Comparison of ENCODE assay signal across 22 cellular contexts in the genomic region with DNA sequence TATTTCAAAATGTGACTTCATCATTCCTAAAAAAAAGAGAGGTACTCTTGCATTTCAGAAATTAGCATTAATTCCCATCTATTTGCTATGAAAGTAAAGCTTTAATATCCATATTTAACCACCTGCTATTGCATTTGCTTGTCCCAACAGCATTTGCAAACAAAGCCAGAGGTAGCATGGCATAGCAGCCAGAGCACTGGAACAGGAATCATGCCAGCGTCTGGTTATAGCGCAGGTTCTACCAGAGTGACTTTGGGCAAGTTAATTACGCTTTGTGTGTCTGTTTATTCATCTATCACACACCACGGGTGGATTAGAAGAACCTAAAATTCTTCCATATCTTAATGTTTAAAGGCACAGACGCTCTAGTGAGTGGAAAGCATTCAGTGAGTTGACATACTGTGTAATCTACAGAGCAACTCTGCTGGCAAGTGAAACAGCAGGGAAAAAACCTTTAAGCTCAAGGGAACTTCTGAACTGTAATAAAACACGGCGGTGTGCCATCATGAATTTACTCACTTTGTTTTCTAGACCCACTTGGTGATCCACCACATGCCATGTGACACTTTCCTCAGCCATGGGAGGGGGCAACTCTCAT.
DNase-seq lines count a peak whose midpoint lies in the region; ATAC-seq and TF ChIP-seq lines count a peak whose summit lies in the region.
"Had no signal": no experiment of that assay in that cellular context is flagged by ENCODE, and none has a peak within 500 bp of the region (broad histone marks: within the 10 kb centered on the region; RNA-seq: fewer than 3 reads in every experiment).

No MANE protein-coding gene starts in this region.

- H3K4me1 ChIP-seq in cardiac muscle cell (ENCODE audit: low read depth) (peaks cover 38% of the 10 kb centered on the region), testis (no peaks in the 10 kb centered on the region)

- no peak for TF ChIP-seq POLR2A in testis (IDR thresholded peaks at IDR 0.05)

- peaks cover 4% of the 10 kb centered on the region for H3K27me3 Mint-ChIP-seq in endothelial cell (ENCODE audit: unreplicated experiment)

- H3K27ac ChIP-seq in cardiac muscle cell (peak overlapping the region; percentile 38), testis (no peak overlapping the region), brain microvascular endothelial cell (no peak overlapping the region)

- H3K36me3 ChIP-seq in cardiac muscle cell (no peaks in the 10 kb centered on the region), testis (ENCODE audit: low read depth, missing control alignments) (no peaks in the 10 kb centered on the region), brain microvascular endothelial cell (replicated peaks) (no peaks in the 10 kb centered on the region)

- no peak overlapping the region for H3K4me3 Mint-ChIP-seq in endothelial cell (ENCODE audit: unreplicated experiment)
- H3K4me3 Mint-ChIP-seq: CD4-positive, alpha-beta memory T cell; T-helper 1 cell treated with Interleukin-12 subunit alpha and Interleukin-12 subunit beta and Interleukin-4 antibody, amounts not matched to agents 30 μg/mL and 1 μg/mL, for 36 hours had no signal

- 71 to 78% methylated on average over 7 of the region's 7 CpGs for WGBS in testis, 2 donors

- DNase-seq in cardiac muscle cell (ENCODE audit: low read depth in 1 of 2, low spot score in 1 of 2) (peak in 1 of 2 donors; percentile 35), left ventricle myocardium superior (no peak), NCI-H69 (lab: John Stamatoyannopoulos, UW) (peak; percentile 61), endothelial cell (ENCODE audit: low spot score) (no peak), testis (no peak), NCI-H2107 (lab: John Stamatoyannopoulos, UW) (no peak), brain microvascular endothelial cell (no peak)
- DNase-seq: C1 segment of cervical spinal cord; Caco-2; CD4-positive, alpha-beta memory T cell; DMS79 treated with DMSO at 0.1 percent for 48 hours; GF-D8; H7; NCI-H1105; NCI-H1436 treated with DMSO at 0.1 percent for 48 hours; NCI-H187 treated with DMSO at 0.1 percent for 48 hours; NCI-H2227 treated with DMSO at 0.1 percent for 48 hours; NCI-H510A treated with DMSO at 0.1 percent for 48 hours; NCI-H774; SK-N-SH; SW 1271 had no signal

- H3K4me3 ChIP-seq in cardiac muscle cell = no peak overlapping the region
- no peak overlapping the region for H3K4me3 ChIP-seq in testis
- no peak overlapping the region for H3K4me3 ChIP-seq in brain microvascular endothelial cell (ENCODE audit: low read depth, low read length)

- no peaks in the 10 kb centered on the region for H3K36me3 Mint-ChIP-seq in endothelial cell (ENCODE audit: low read depth, unreplicated experiment)
- H3K36me3 Mint-ChIP-seq: CD4-positive, alpha-beta memory T cell had no signal

- peaks cover 60% of the 10 kb centered on the region for H3K4me1 Mint-ChIP-seq in endothelial cell (ENCODE audit: unreplicated experiment)
- H3K4me1 Mint-ChIP-seq: CD4-positive, alpha-beta memory T cell had no signal

- TF ChIP-seq CTCF in cardiac muscle cell (IDR thresholded peaks at IDR 0.05; ENCODE audit: low read depth, low read length) (no peak), endothelial cell (IDR thresholded peaks at IDR 0.05; ENCODE audit: unreplicated experiment) (no peak), testis (IDR thresholded peaks at IDR 0.05) (no peak), brain microvascular endothelial cell (IDR thresholded peaks at IDR 0.05; ENCODE audit: low read depth, low read length, missing control alignments) (no peak)

- in situ Hi-C loops in brain microvascular endothelial cell (cut with HindIII; ENCODE audit: low pct_ligation_motif_present, low sequenced_read_pairs) = no loop called here

- no peaks in the 10 kb centered on the region for H3K27me3 ChIP-seq in cardiac muscle cell
- no peaks in the 10 kb centered on the region for H3K27me3 ChIP-seq in testis
- peaks cover 2% of the 10 kb centered on the region for H3K27me3 ChIP-seq in brain microvascular endothelial cell (replicated peaks)

- ATAC-seq in left ventricle myocardium superior = no peak

- no peaks in the 10 kb centered on the region for H3K9me3 ChIP-seq in cardiac muscle cell (ENCODE audit: low read depth)
- H3K9me3 ChIP-seq in testis = no peaks in the 10 kb centered on the region
- H3K9me3 ChIP-seq: Caco-2, SK-N-SH had no signal

- peak overlapping the region; percentile 58 for H3K27ac Mint-ChIP-seq in endothelial cell (ENCODE audit: unreplicated experiment)
- H3K27ac Mint-ChIP-seq: CD4-positive, alpha-beta memory T cell; T-helper 1 cell treated with Interleukin-12 subunit alpha and Interleukin-12 subunit beta and Interleukin-4 antibody, amounts not matched to agents 30 μg/mL and 1 μg/mL, for 36 hours had no signal

- intact Hi-C loops in left ventricle myocardium superior (cut with micrococcal nuclease) (no loop called here), testis (cut with DNase I; ENCODE audit: low total_unique reads) (no loop called here)

- no peaks in the 10 kb centered on the region for H3K9me3 Mint-ChIP-seq in endothelial cell (ENCODE audit: unreplicated experiment)
- H3K9me3 Mint-ChIP-seq: T-helper 1 cell treated with Interleukin-12 subunit alpha and Interleukin-12 subunit beta and Interleukin-4 antibody, amounts not matched to agents 30 μg/mL and 1 μg/mL, for 36 hours had no signal
